In genomic region chr5:14410068-14410941, GRCh38 we compare ENCODE assay signal across 13 cellular contexts.
A peak's percentile ranks its signal among the peaks of the same experiment; 100 is the strongest.
DNase-seq lines count a peak whose midpoint lies in the region; ATAC-seq and TF ChIP-seq lines count a peak whose summit lies in the region.
"Had no signal": no experiment of that assay in that cellular context is flagged by ENCODE, and none has a peak within 500 bp of the region (broad histone marks: within the 10 kb centered on the region; RNA-seq: fewer than 3 reads in every experiment).

No MANE protein-coding gene starts in this region.

- DNase-seq in H9, result no peak
- peak; percentile 39 to 47 for DNase-seq in cardiac fibroblast (ENCODE audit: low read depth in 2 of 2)
- no peak for DNase-seq in left lobe of liver (ENCODE audit: low spot score)
- no peak for DNase-seq in stimulated activated naive B cell treated with anti-CD40 and anti-IgM and Interleukin-4, amounts not matched to agents 10 μg/mL and 1 μg/mL and 100 μg/mL, for 72 hours
- DNase-seq in KG1 (lab: John Stamatoyannopoulos, UW), result no peak
- no peak for DNase-seq in right lobe of liver
- DNase-seq in activated naive CD4-positive, alpha-beta T cell treated with anti-CD3 and anti-CD28 coated beads, Interleukin-2, amount 50 U/mL, for 16 hours, result no peak
- DNase-seq in activated CD4-positive, alpha-beta T cell treated with anti-CD3 and anti-CD28 coated beads, Interleukin-2, amount 50 U/mL, for 48 hours, result no peak
- DNase-seq: activated T-cell treated with anti-CD3 and anti-CD28 coated beads, Interleukin-2, amount 50 U/mL, for 24 hours; central memory CD4-positive, alpha-beta T cell; islet precursor cell; NCI-H187 treated with DMSO at 0.1 percent for 48 hours; NK-92 treated with Interleukin-12 subunit alpha and Interleukin-12 subunit beta, amount 100 ng/mL, for 24 hours had no signal

- no peak overlapping the region for H3K9ac ChIP-seq in H9 (ENCODE audit: extremely low read depth, insufficient read length, low read length)

- no peaks in the 10 kb centered on the region for H3K23me2 ChIP-seq in H9 (ENCODE audit: insufficient read length, low read depth, low read length, poor library complexity, severe bottlenecking)

- H3T11ph ChIP-seq in H9 (ENCODE audit: low read length), result no peak overlapping the region

- H2BK20ac ChIP-seq in H9 (ENCODE audit: low read depth, low read length, poor library complexity, severe bottlenecking), result no peak overlapping the region

- ATAC-seq in left lobe of liver (peak; percentile 26), right lobe of liver (no peak)
- no peak for ATAC-seq in stimulated activated naive B cell treated with anti-CD40 and anti-IgM and Interleukin-4, amounts not matched to agents 10 μg/mL and 1 μg/mL and 100 μg/mL, for 72 hours (replicated peaks)

- TF ChIP-seq CTCF in H9 (conservative IDR thresholded peaks at IDR 0.05), result no peak
- TF ChIP-seq CTCF in cardiac fibroblast (IDR thresholded peaks at IDR 0.05; ENCODE audit: low read depth, low read length), result no peak
- no peak for TF ChIP-seq CTCF in right lobe of liver (IDR thresholded peaks at IDR 0.05)

- no peaks in the 10 kb centered on the region for H3K79me2 ChIP-seq in H9 (ENCODE audit: insufficient read depth, low read length)

- no peak overlapping the region for H3K4me2 ChIP-seq in H9 (ENCODE audit: insufficient read depth, insufficient read length, low read length)

- no peaks in the 10 kb centered on the region for H3K27me3 Mint-ChIP-seq in H9 (ENCODE audit: low read depth)
- no peaks in the 10 kb centered on the region for H3K27me3 Mint-ChIP-seq in stimulated activated naive B cell treated with anti-CD40 and anti-IgM and Interleukin-4, amounts not matched to agents 10 μg/mL and 1 μg/mL and 100 μg/mL, for 72 hours
- H3K27me3 Mint-ChIP-seq: activated T-cell treated with anti-CD3 and anti-CD28 coated beads, Interleukin-2, amount 50 U/mL, for 24 hours had no signal

- peak overlapping the region in 2 of 3 experiments; percentile 27 to 45; a peak in 1 of 7 replicates for H3K27ac Mint-ChIP-seq in H9
- H3K27ac Mint-ChIP-seq in stimulated activated naive B cell treated with anti-CD40 and anti-IgM and Interleukin-4, amounts not matched to agents 10 μg/mL and 1 μg/mL and 100 μg/mL, for 72 hours, result peak overlapping the region; percentile 75
- H3K27ac Mint-ChIP-seq: activated T-cell treated with anti-CD3 and anti-CD28 coated beads, Interleukin-2, amount 50 U/mL, for 24 hours had no signal

- no peak for TF ChIP-seq POLR2A in right lobe of liver (IDR thresholded peaks at IDR 0.05)

- H3K36me3 Mint-ChIP-seq in H9 (ENCODE audit: insufficient read depth in 1 of 3, low read depth in 3 of 3), result peaks cover 10 to 69% (median 42%) of the 10 kb centered on the region in 3 experiments; a peak in 5 of 7 replicates
- H3K36me3 Mint-ChIP-seq in stimulated activated naive B cell treated with anti-CD40 and anti-IgM and Interleukin-4, amounts not matched to agents 10 μg/mL and 1 μg/mL and 100 μg/mL, for 72 hours, result peaks cover 41 to 72% of the 10 kb centered on the region in 2 donors

- no peak overlapping the region for H2BK15ac ChIP-seq in H9 (ENCODE audit: low read depth, low read length)

- no peak overlapping the region for H4K8ac ChIP-seq in H9 (replicated peaks; ENCODE audit: insufficient read length, low read depth, low read length)

- intact Hi-C loops in right lobe of liver (cut with DNase I), result no loop called here

- H4K91ac ChIP-seq in H9 (ENCODE audit: insufficient read length, low read depth, low read length), result no peak overlapping the region

- no peak overlapping the region for H2AK5ac ChIP-seq in H9 (ENCODE audit: insufficient read length, low read length)

- H3K4me3 ChIP-seq in cardiac fibroblast (replicated peaks in 1 of 2; ENCODE audit: low read depth in 2 of 2, low read length in 2 of 2) (no peak overlapping the region), right lobe of liver (no peak overlapping the region)

- no peaks in the 10 kb centered on the region for H4K20me1 ChIP-seq in H9 (ENCODE audit: control insufficient read depth, insufficient read depth, insufficient read length)

- H3K4me1 ChIP-seq in H9 (ENCODE audit: insufficient read depth, low read length), result no peaks in the 10 kb centered on the region
- H3K4me1 ChIP-seq in right lobe of liver, result no peaks in the 10 kb centered on the region

- H3K27ac ChIP-seq in H9 (ENCODE audit: insufficient read length, low read depth, low read length), result no peak overlapping the region
- no peak overlapping the region for H3K27ac ChIP-seq in right lobe of liver

- WGBS in H9 (ENCODE audit: extremely low coverage, insufficient read length, low lambda C conversion rate), result no CpG with 5 or more reads among the region's 25 CpGs
- 91% methylated on average over 16 of the region's 25 CpGs for WGBS in right lobe of liver (ENCODE audit: insufficient coverage, low coverage, low lambda C conversion rate, missing lambda C conversion rate)

- H2BK12ac ChIP-seq in H9 (ENCODE audit: insufficient read length, low read depth, low read length), result no peak overlapping the region

- H3K56ac ChIP-seq in H9 (ENCODE audit: insufficient read length, low read depth, low read length), result no peak overlapping the region

- H3K4me3 Mint-ChIP-seq in H9, result no peak overlapping the region
- H3K4me3 Mint-ChIP-seq in stimulated activated naive B cell treated with anti-CD40 and anti-IgM and Interleukin-4, amounts not matched to agents 10 μg/mL and 1 μg/mL and 100 μg/mL, for 72 hours, result peak overlapping the region in 1 of 2 donors; percentile 1
- H3K4me3 Mint-ChIP-seq: activated T-cell treated with anti-CD3 and anti-CD28 coated beads, Interleukin-2, amount 50 U/mL, for 24 hours had no signal

- no peaks in the 10 kb centered on the region for H3K79me1 ChIP-seq in H9 (ENCODE audit: insufficient read depth, low read depth, low read length, poor library complexity, severe bottlenecking)

- H3K18ac ChIP-seq in H9 (ENCODE audit: insufficient read length, low read depth, low read length), result no peak overlapping the region

- no peaks in the 10 kb centered on the region for H3K9me3 Mint-ChIP-seq in H9
- no peaks in the 10 kb centered on the region for H3K9me3 Mint-ChIP-seq in stimulated activated naive B cell treated with anti-CD40 and anti-IgM and Interleukin-4, amounts not matched to agents 10 μg/mL and 1 μg/mL and 100 μg/mL, for 72 hours
- H3K9me3 Mint-ChIP-seq: activated T-cell treated with anti-CD3 and anti-CD28 coated beads, Interleukin-2, amount 50 U/mL, for 24 hours had no signal

- H3K23ac ChIP-seq in H9 (ENCODE audit: insufficient read length, low read depth, low read length), result no peak overlapping the region

- peaks cover 0 to 62% (median 15%) of the 10 kb centered on the region in 4 donors for H3K36me3 ChIP-seq in right lobe of liver

- H3K4me1 Mint-ChIP-seq in H9, result peaks cover 14 to 20% of the 10 kb centered on the region in 2 experiments
- H3K4me1 Mint-ChIP-seq in stimulated activated naive B cell treated with anti-CD40 and anti-IgM and Interleukin-4, amounts not matched to agents 10 μg/mL and 1 μg/mL and 100 μg/mL, for 72 hours, result peaks cover 0 to 11% of the 10 kb centered on the region in 2 donors

- no peak overlapping the region for H3K4ac ChIP-seq in H9 (ENCODE audit: low read depth, low read length)

- no peak overlapping the region for H2AFZ ChIP-seq in H9 (ENCODE audit: low read length)

- H2BK120ac ChIP-seq in H9 (ENCODE audit: low read depth, low read length, poor library complexity, severe bottlenecking), result no peak overlapping the region

- no peak overlapping the region for H2BK5ac ChIP-seq in H9 (ENCODE audit: insufficient read length, low read length)

- no peaks in the 10 kb centered on the region for H3K9me3 ChIP-seq in H9 (ENCODE audit: control insufficient read depth, low read depth, low read length)
- no peaks in the 10 kb centered on the region for H3K9me3 ChIP-seq in right lobe of liver

- no peak overlapping the region for H4K5ac ChIP-seq in H9 (ENCODE audit: insufficient read length, low read depth, low read length)

- H3K27me3 ChIP-seq in H9 (ENCODE audit: insufficient read depth, low read length), result no peaks in the 10 kb centered on the region
- no peaks in the 10 kb centered on the region for H3K27me3 ChIP-seq in right lobe of liver

- no peak overlapping the region for H3K14ac ChIP-seq in H9 (ENCODE audit: insufficient read depth, low read length)

Comparison
In these comparisons a context has a peak if more than half of its experiments do, and no peak if none do; other contexts are left out.
1. DNase-seq: peak in cardiac fibroblast (2 of 2); none in H9 (single experiment), left lobe of liver (single experiment), stimulated activated naive B cell treated with anti-CD40 and anti-IgM and Interleukin-4, amounts not matched to agents 10 μg/mL and 1 μg/mL and 100 μg/mL, for 72 hours (single experiment), KG1 (single experiment), right lobe of liver (0 of 3), activated naive CD4-positive, alpha-beta T cell treated with anti-CD3 and anti-CD28 coated beads, Interleukin-2, amount 50 U/mL, for 16 hours (single experiment) and activated CD4-positive, alpha-beta T cell treated with anti-CD3 and anti-CD28 coated beads, Interleukin-2, amount 50 U/mL, for 48 hours (0 of 2).